Comparison of ENCODE assay signal across 8 cellular contexts in genomic region chr11:67468835-67469811, GRCh38. TPM values are rescaled to one million over a fixed set of nuclear protein-coding genes. Genes with fewer than 3 reads are reported as not detected.
DNase-seq lines count a peak whose midpoint lies in the region; ATAC-seq and TF ChIP-seq lines count a peak whose summit lies in the region.

Gene TMEM134 (minus strand): TSS chr11:67469251. CDS start chr11:67469192, 59 bp downstream.

- intact Hi-C loops in T-helper 1 cell treated with Interleukin-12 subunit alpha and Interleukin-12 subunit beta and Interleukin-4 antibody, amounts not matched to agents 30 ng/mL and 1 ng/mL, for 36 hours (cut with micrococcal nuclease): loop anchor here (1.0 kb wide), 8 partner anchors 13 to 137 kb away; partner anchors contain the start of genes NDUFV1, POLD4, PPP1CA and RPS6KB2
- intact Hi-C loops in heart right ventricle (cut with DNase I) (loop anchor here in 8 of 10 donors (1.0 to 5.0 kb wide), 8 partner anchors 36 to 77 kb away; partner anchors contain the start of genes PPP1CA (in 6 of the 8), TBC1D10C (in 6 of the 8), PITPNM1 (in 3 of the 8) and CDK2AP2 (in 2 of the 8)), posterior vena cava (cut with DNase I) (no loop called here)

- H3K27me3 ChIP-seq in heart right ventricle (no peaks in the 10 kb centered on the region), upper lobe of left lung (no peaks in the 10 kb centered on the region)

- H3K36me3 ChIP-seq in heart right ventricle: peaks cover 0 to 6% (median 0%) of the 10 kb centered on the region in 9 donors
- H3K36me3 ChIP-seq in upper lobe of left lung: no peaks in the 10 kb centered on the region

- WGBS in heart right ventricle, 2 donors: 2 to 4% methylated on average over 60 to 81 of the region's 81 CpGs
- 7 to 13% methylated on average over 10 to 16 of the region's 81 CpGs for WGBS in upper lobe of left lung, 2 donors

- H3K9me3 ChIP-seq in heart right ventricle (no peaks in the 10 kb centered on the region), upper lobe of left lung (no peaks in the 10 kb centered on the region)

- TF ChIP-seq POLR2A in upper lobe of left lung (IDR thresholded peaks at IDR 0.05): peak in 3 of 4 donors; percentile 59 to 85 (median 80)

- TF ChIP-seq CTCF in GM12864 (IDR thresholded peaks at IDR 0.05; ENCODE audit: low read depth, low read length, missing control alignments) (peak; percentile 62), heart right ventricle (IDR thresholded peaks at IDR 0.05) (peak in 8 of 9 donors; percentile 44 to 73 (median 56)), upper lobe of left lung (IDR thresholded peaks at IDR 0.05) (peak; percentile 51 to 79 (median 68))

- ATAC-seq in HG02623 (IDR thresholded peaks at IDR 0.05; ENCODE audit: unreplicated experiment) (peak; percentile 52), heart right ventricle (peak; percentile 92 to 96 (median 94)), upper lobe of left lung (ENCODE audit: low FRiP score in 2 of 2) (peak; percentile 95 to 96)

- peak within 1 kb of the TSS; percentile 79 for H3K4me3 ChIP-seq in GM12864 (ENCODE audit: low read depth, low read length)
- peak within 1 kb of the TSS; percentile 67 to 99 (median 84) for H3K4me3 ChIP-seq in heart right ventricle
- peak within 1 kb of the TSS; percentile 71 to 98 (median 87) for H3K4me3 ChIP-seq in upper lobe of left lung

- H3K27ac ChIP-seq in heart right ventricle (peak within 1 kb of the TSS; percentile 44 to 94 (median 89)), upper lobe of left lung (peak within 1 kb of the TSS; percentile 85 to 93 (median 90))

- DNase-seq in GM12864 (ENCODE audit: low read depth) (peak; percentile 76), NCI-H128 (lab: John Stamatoyannopoulos, UW; ENCODE audit: unreplicated experiment) (peak; percentile 69), amniotic epithelial cell (ENCODE audit: low read depth) (peak; percentile 82), heart right ventricle (peak; percentile 92 to 94), posterior vena cava (ENCODE audit: low spot score) (peak; percentile 98), upper lobe of left lung (peak; percentile 96 to 99)

- peak in 1 of 4 donors; percentile 14 for TF ChIP-seq EP300 in upper lobe of left lung (IDR thresholded peaks at IDR 0.05)

- H3K4me1 ChIP-seq in heart right ventricle: peaks cover 4 to 47% (median 22%) of the 10 kb centered on the region in 9 donors
- peaks cover 28 to 47% (median 35%) of the 10 kb centered on the region in 4 donors for H3K4me1 ChIP-seq in upper lobe of left lung

RNA-seq across cellular contexts. Expression of gene TMEM134, which starts in this region (rescaled TPM):
- total RNA-seq in T-helper 1 cell treated with Interleukin-12 subunit alpha and Interleukin-12 subunit beta and Interleukin-4 antibody, amounts not matched to agents 30 ng/mL and 1 ng/mL, for 36 hours: 40.5 and 43.9 TPM in 2 replicates
- total RNA-seq in heart right ventricle (100 to 1,000 TPM in 1 of 10 donors, 10 to 100 TPM in 9; 69.8 to 104 (median 81.2) TPM), posterior vena cava (10 to 100 TPM; 31.0 to 35.9 TPM), upper lobe of left lung (100 to 1,000 TPM in 1 of 6 donors, 10 to 100 TPM in 5; 51.2 to 102 (median 75.2) TPM)
- polyA plus RNA-seq in heart right ventricle: 10 to 100 TPM; 78.0 to 94.4 TPM

Comparison
In these comparisons a context has a peak if more than half of its experiments do, and no peak if none do; other contexts are left out.
1. Peak in every context shown above with its lines: DNase-seq, ATAC-seq, H3K4me3 ChIP-seq and H3K27ac ChIP-seq.
2. intact Hi-C loops: an anchor here in T-helper 1 cell treated with Interleukin-12 subunit alpha and Interleukin-12 subunit beta and Interleukin-4 antibody, amounts not matched to agents 30 ng/mL and 1 ng/mL, for 36 hours (1.0 kb wide) and heart right ventricle (1.0 to 5.0 kb wide); none called in posterior vena cava.